9 cellular contexts compared by ENCODE assay signal in genomic region chr1:202214089-202214843, GRCh38. TPM values are rescaled to one million over a fixed set of nuclear protein-coding genes. Genes with fewer than 3 reads are reported as not detected.
DNase-seq lines count a peak whose midpoint lies in the region; ATAC-seq, FAIRE-seq and TF ChIP-seq lines count a peak whose summit lies in the region.
"Had no signal": no experiment of that assay in that cellular context is flagged by ENCODE, and none has a peak within 500 bp of the region (broad histone marks: within the 10 kb centered on the region; RNA-seq: fewer than 3 reads in every experiment).

No MANE protein-coding gene starts in this region.

- H3K4me3 Mint-ChIP-seq in stimulated activated naive CD8-positive, alpha-beta T cell treated with anti-CD3 and anti-CD28 coated beads, Interleukin-15, amount 100 ng/mL, for 72 hours, result peak overlapping the region; percentile 57 to 58

- H3K27me3 Mint-ChIP-seq in stimulated activated naive CD8-positive, alpha-beta T cell treated with anti-CD3 and anti-CD28 coated beads, Interleukin-15, amount 100 ng/mL, for 72 hours, result peaks cover 89% of the 10 kb centered on the region

- no peaks in the 10 kb centered on the region for H3K36me3 ChIP-seq in body of pancreas (replicated peaks in 1 of 2; ENCODE audit: insufficient read depth in 1 of 2, low read depth in 2 of 2)
- no peaks in the 10 kb centered on the region for H3K36me3 ChIP-seq in kidney (ENCODE audit: control insufficient read depth in 1 of 2, insufficient read depth in 2 of 2, low read length in 2 of 2)
- H3K36me3 ChIP-seq in adrenal gland (replicated peaks in 1 of 2), result no peaks in the 10 kb centered on the region

- TF ChIP-seq POLR2A in body of pancreas (IDR thresholded peaks at IDR 0.05) (no peak), adrenal gland (IDR thresholded peaks at IDR 0.05) (no peak)

- H3K27me3 ChIP-seq in body of pancreas (peaks cover 0 to 14% of the 10 kb centered on the region in 2 donors), adrenal gland (peaks cover 28% of the 10 kb centered on the region)

- intact Hi-C loops in body of pancreas (cut with DNase I), result no loop called here
- intact Hi-C loops in kidney (cut with DNase I), result no loop called here
- intact Hi-C loops in posterior cingulate gyrus (cut with DNase I), result no loop called here
- intact Hi-C loops in adrenal gland (cut with DNase I), result no loop called here

- DNase-seq in NCI-H524 (lab: John Stamatoyannopoulos, UW) (peak; percentile 20 to 35), NCI-H524 treated with DMSO at 0.1 percent for 48 hours (lab: John Stamatoyannopoulos, UW) (no peak), body of pancreas (peak in 1 of 4 donors; percentile 14), kidney (peak; percentile 76), NCI-H1105 treated with DMSO at 0.1 percent for 48 hours (lab: John Stamatoyannopoulos, UW) (no peak), posterior cingulate gyrus (no peak), adrenal gland (no peak)
- no peak for DNase-seq in stimulated activated naive CD8-positive, alpha-beta T cell treated with anti-CD3 and anti-CD28 coated beads, Interleukin-15, amount 100 ng/mL, for 72 hours

- FAIRE-seq in kidney (lab: Jason Lieb, UNC), result no peak

- no peak for TF ChIP-seq CTCF in body of pancreas (IDR thresholded peaks at IDR 0.05)
- no peak for TF ChIP-seq CTCF in kidney (IDR thresholded peaks at IDR 0.05; ENCODE audit: borderline replicate concordance, extremely low read depth, insufficient read depth)
- TF ChIP-seq CTCF in adrenal gland (IDR thresholded peaks at IDR 0.05), result no peak

- no peak overlapping the region for H3K9ac ChIP-seq in kidney (ENCODE audit: low read length in 2 of 2)

- no peak overlapping the region for H3K27ac Mint-ChIP-seq in stimulated activated naive CD8-positive, alpha-beta T cell treated with anti-CD3 and anti-CD28 coated beads, Interleukin-15, amount 100 ng/mL, for 72 hours

- no peak overlapping the region for H3K27ac ChIP-seq in body of pancreas
- no peak overlapping the region for H3K27ac ChIP-seq in kidney (ENCODE audit: low read depth in 2 of 2, low read length in 2 of 2)
- no peak overlapping the region for H3K27ac ChIP-seq in adrenal gland
- H3K27ac ChIP-seq: C4-2B had no signal

- peak; percentile 42 for ATAC-seq in body of pancreas
- peak; percentile 31 for ATAC-seq in stimulated activated naive CD8-positive, alpha-beta T cell treated with anti-CD3 and anti-CD28 coated beads, Interleukin-15, amount 100 ng/mL, for 72 hours

- 4 to 14% methylated on average over 18 to 55 of the region's 56 CpGs for WGBS in body of pancreas, 2 donors
- WGBS in adrenal gland, 4 donors, result 6 to 19% (median 10%) methylated on average over 20 to 56 of the region's 56 CpGs

- no peak overlapping the region for H3K4me3 ChIP-seq in body of pancreas
- H3K4me3 ChIP-seq in kidney (ENCODE audit: low read length in 2 of 2), result peak overlapping the region in 1 of 2 donors; percentile 4
- peak overlapping the region in 1 of 4 donors; percentile 42 for H3K4me3 ChIP-seq in adrenal gland

- H3K9me3 ChIP-seq in body of pancreas (no peaks in the 10 kb centered on the region), kidney (ENCODE audit: control insufficient read depth in 1 of 2, low read length in 2 of 2) (no peaks in the 10 kb centered on the region), adrenal gland (replicated peaks in 1 of 3) (no peaks in the 10 kb centered on the region)

- H3K4me1 ChIP-seq in body of pancreas (peaks cover 7% of the 10 kb centered on the region), kidney (ENCODE audit: control insufficient read depth in 1 of 2, insufficient read depth in 1 of 2, low read depth in 1 of 2, low read length in 2 of 2) (peaks cover 0 to 2% of the 10 kb centered on the region in 2 donors), adrenal gland (replicated peaks in 1 of 2) (no peaks in the 10 kb centered on the region)

- peaks cover 15% of the 10 kb centered on the region for H3K4me1 Mint-ChIP-seq in stimulated activated naive CD8-positive, alpha-beta T cell treated with anti-CD3 and anti-CD28 coated beads, Interleukin-15, amount 100 ng/mL, for 72 hours

- no peaks in the 10 kb centered on the region for H3K9me3 Mint-ChIP-seq in stimulated activated naive CD8-positive, alpha-beta T cell treated with anti-CD3 and anti-CD28 coated beads, Interleukin-15, amount 100 ng/mL, for 72 hours

RNA-seq across cellular contexts. Expression of gene LGR6, which starts 20.7 kb away (rescaled TPM):
- total RNA-seq in body of pancreas, result under 1 TPM in 1 of 2 donors, not detected in 1; 0.52 TPM
- total RNA-seq in kidney, result 4.1 TPM
- polyA plus RNA-seq in kidney (ENCODE audit: insufficient read depth, low read depth, low replicate concordance), result 1.8 TPM
- under 1 TPM in 6 of 8 donors, not detected in 2; 0.10 to 0.54 (median 0.16) TPM for total RNA-seq in adrenal gland
- polyA plus RNA-seq in adrenal gland, result 1 to 10 TPM in 1 of 3 donors, under 1 TPM in 1, not detected in 1; 0.48 to 1.0 TPM

RNA-seq across cellular contexts. Expression of gene PTPN7, which starts 53.9 kb away (rescaled TPM):
- 1 to 10 TPM; 1.6 to 3.6 TPM for total RNA-seq in body of pancreas
- 5.5 TPM for total RNA-seq in kidney
- 3.5 TPM for polyA plus RNA-seq in kidney (ENCODE audit: insufficient read depth, low read depth, low replicate concordance)
- total RNA-seq in adrenal gland, result 10 to 100 TPM in 5 of 8 donors, 1 to 10 TPM in 3; 2.5 to 35.8 (median 16.4) TPM
- polyA plus RNA-seq in adrenal gland, result 10 to 100 TPM; 13.4 to 45.4 (median 15.0) TPM

Comparison
In these comparisons a context has a peak if more than half of its experiments do, and no peak if none do; other contexts are left out.
1. DNase-seq: peak in NCI-H524 (2 of 2) and kidney (single experiment); none in NCI-H524 treated with DMSO at 0.1 percent for 48 hours (single experiment), stimulated activated naive CD8-positive, alpha-beta T cell treated with anti-CD3 and anti-CD28 coated beads, Interleukin-15, amount 100 ng/mL, for 72 hours (0 of 2), NCI-H1105 treated with DMSO at 0.1 percent for 48 hours (single experiment), posterior cingulate gyrus (0 of 10) and adrenal gland (0 of 7).